In the genomic region with DNA sequence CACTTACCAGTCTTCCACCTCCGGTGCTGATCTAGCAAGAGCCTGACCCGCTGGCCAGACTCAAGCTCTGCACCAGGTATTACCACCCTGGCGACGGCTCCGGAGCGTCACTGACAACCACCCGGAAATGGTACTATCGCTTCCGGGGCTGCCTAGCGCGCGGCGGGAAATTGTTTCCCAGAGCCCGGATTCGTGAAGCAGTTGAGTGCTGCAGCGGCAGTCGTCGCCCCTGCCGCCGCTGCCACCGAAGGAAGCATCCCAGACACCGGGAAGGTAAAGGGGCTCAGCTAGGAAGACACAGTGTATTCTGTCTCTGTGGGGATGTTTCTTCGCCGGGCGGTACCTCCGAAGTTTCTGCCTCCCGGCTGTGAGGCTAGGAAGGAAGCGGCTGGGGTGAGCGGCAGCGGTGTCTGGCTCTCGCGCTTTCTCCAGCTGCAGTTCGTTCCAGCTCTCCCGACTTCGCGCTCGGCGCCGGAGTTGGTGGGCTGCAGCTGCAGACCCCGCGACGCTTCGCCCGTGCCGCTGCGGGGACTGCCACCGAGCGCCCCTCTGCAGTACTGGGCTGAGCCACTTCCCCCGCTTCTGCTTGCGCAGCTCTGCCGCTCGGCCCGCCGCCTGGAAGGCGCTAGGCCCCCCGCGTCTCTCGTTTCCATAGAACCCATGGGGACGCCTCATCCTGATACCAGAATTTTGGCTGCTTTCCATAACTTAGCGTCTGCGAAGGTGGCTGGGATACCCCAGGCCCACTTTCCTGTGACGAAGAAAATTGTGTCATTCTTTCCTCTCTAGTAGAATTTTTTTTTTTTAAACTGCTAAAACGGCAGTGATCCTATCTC, we compare ENCODE assay signal across 8 cellular contexts. TPM values are rescaled to one million over a fixed set of nuclear protein-coding genes. Genes with fewer than 3 reads are reported as not detected.
DNase-seq lines count a peak whose midpoint lies in the region; ATAC-seq, FAIRE-seq and TF ChIP-seq lines count a peak whose summit lies in the region.

A gene with protein sequence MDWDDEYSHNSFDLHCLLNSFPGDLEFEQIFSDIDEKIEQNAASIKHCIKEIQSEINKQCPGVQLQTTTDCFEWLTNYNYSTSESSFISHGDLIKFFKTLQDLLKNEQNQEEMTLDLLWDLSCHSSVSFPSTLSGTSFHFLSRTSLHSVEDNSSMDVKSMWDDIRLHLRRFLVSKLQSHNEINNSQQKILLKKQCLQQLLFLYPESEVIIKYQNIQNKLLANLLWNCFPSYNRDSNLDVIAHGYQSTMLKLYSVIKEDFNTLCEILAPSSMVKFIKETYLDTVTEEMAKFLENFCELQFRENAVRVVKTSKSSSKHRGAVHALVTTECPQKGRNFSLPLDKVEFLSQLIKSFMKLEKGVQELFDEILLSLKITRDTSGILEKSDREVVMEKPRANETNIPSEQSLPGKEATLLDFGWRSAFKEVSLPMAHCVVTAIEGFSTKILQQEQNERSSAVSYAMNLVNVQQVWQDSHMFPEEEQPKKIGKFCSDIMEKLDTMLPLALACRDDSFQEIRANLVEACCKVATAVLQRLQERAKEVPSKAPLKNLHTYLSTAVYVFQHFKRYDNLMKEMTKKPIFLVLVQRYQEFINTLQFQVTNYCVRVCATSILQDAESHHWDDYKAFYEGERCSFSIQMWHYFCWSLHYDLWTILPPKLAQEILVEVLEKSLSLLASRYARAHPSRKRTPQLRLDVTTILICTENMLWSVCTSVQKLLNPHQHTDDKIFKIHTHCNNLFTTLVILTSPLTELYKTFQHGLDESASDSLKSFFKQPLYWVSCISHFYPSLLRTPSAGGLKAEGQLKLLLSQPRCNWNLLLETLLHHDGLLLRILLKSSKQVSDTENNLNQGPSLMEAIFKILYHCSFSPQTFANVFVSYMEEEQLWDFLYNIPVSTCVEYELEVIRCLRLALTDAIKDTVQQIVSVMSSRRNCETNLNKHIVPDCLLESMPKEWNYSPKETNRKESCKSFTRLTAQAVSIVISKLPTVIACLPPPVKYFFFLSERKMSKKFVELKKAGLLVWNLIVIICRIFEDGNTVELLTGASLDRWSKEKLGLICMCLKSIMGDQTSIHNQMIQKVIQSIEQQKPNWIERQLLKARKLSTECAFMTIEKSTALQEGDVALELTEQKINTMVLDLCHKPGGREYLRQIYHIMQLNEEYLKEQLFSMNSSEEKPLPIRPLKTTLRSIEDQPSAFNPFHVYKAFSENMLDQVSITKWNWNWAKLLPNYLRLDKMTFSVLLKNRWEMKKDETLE (N-terminal part only) (minus strand): TSS at position 112 of the 836 bp plus-strand sequence. CDS start 81,478 bp downstream, outside the sequence.
A gene (plus strand): TSS at position 177 of the 836 bp plus-strand sequence. CDS start 10,142 bp downstream, outside the sequence.

- H3K4me1 Mint-ChIP-seq in astrocyte (ENCODE audit: low read depth, unreplicated experiment) = peaks cover 15% of the 10 kb centered on the region

- H3K4me1 ChIP-seq in astrocyte (ENCODE audit: insufficient read depth, low read length) = peaks cover 10% of the 10 kb centered on the region
- H3K4me1 ChIP-seq in hepatocyte (ENCODE audit: insufficient read depth) = peaks cover 16% of the 10 kb centered on the region
- no peaks in the 10 kb centered on the region for H3K4me1 ChIP-seq in rectal smooth muscle tissue (ENCODE audit: control insufficient read depth, insufficient read depth, low read length)
- no peaks in the 10 kb centered on the region for H3K4me1 ChIP-seq in aorta (ENCODE audit: control insufficient read depth in 1 of 2, insufficient read depth in 2 of 2, low read length in 2 of 2)

- H3K27ac ChIP-seq in astrocyte (ENCODE audit: low read depth, low read length) (peak within 1 kb of the TSS; percentile 78), hepatocyte (peak within 1 kb of the TSS; percentile 78), rectal smooth muscle tissue (ENCODE audit: low read depth, low read length) (peak within 1 kb of the TSS; percentile 2), aorta (ENCODE audit: low read depth in 1 of 2, low read length in 2 of 2) (no peak within 1 kb of the TSS)

- H2AFZ ChIP-seq in astrocyte (ENCODE audit: low read depth, low read length) (peak within 1 kb of the TSS; percentile 100), hepatocyte (peak within 1 kb of the TSS; percentile 85)

- WGBS in hepatocyte (ENCODE audit: low lambda C conversion rate, missing lambda C conversion rate) = under 1% methylated on average over 63 of the region's 63 CpGs
- WGBS in aorta, 2 donors = 0 to 1% methylated on average over 57 to 63 of the region's 63 CpGs

- H3K36me3 ChIP-seq in astrocyte (ENCODE audit: insufficient read depth, low read length) (no peaks in the 10 kb centered on the region), hepatocyte (replicated peaks; ENCODE audit: insufficient read depth, low read depth) (no peaks in the 10 kb centered on the region), rectal smooth muscle tissue (ENCODE audit: control insufficient read depth, insufficient read depth, low read length) (no peaks in the 10 kb centered on the region), aorta (ENCODE audit: control insufficient read depth in 1 of 2, insufficient read depth in 2 of 2, low read length in 1 of 2) (no peaks in the 10 kb centered on the region)

- intact Hi-C loops in aorta (cut with DNase I) = no loop called here

- H3K9me3 ChIP-seq in astrocyte (ENCODE audit: insufficient read depth, low read depth, low read length) = no peaks in the 10 kb centered on the region
- H3K9me3 ChIP-seq in hepatocyte (ENCODE audit: low read depth) = no peaks in the 10 kb centered on the region
- no peaks in the 10 kb centered on the region for H3K9me3 ChIP-seq in aorta (ENCODE audit: control insufficient read depth, low read length)

- DNase-seq in NCI-H1694 treated with DMSO at 0.1 percent for 48 hours (lab: John Stamatoyannopoulos, UW) = peak; percentile 56
- DNase-seq in T-helper 2 cell = peak; percentile 67 to 91 (median 78)
- peak; percentile 82 for DNase-seq in astrocyte (ENCODE audit: low read depth)
- peak; percentile 94 for DNase-seq in hepatocyte (ENCODE audit: low spot score)
- DNase-seq in aorta = peak; percentile 91 to 95

- peak within 1 kb of the TSS; percentile 94 for H3K27ac Mint-ChIP-seq in astrocyte (ENCODE audit: unreplicated experiment)

- H3K27me3 Mint-ChIP-seq in astrocyte (ENCODE audit: low read depth, unreplicated experiment) = no peaks in the 10 kb centered on the region

- no peaks in the 10 kb centered on the region for H3K9me2 ChIP-seq in hepatocyte (replicated peaks; ENCODE audit: insufficient read depth)

- H3K79me2 ChIP-seq in astrocyte (ENCODE audit: insufficient read depth, low read length) = peaks cover 67% of the 10 kb centered on the region
- peaks cover 51% of the 10 kb centered on the region for H3K79me2 ChIP-seq in hepatocyte

- H3K4me2 ChIP-seq in astrocyte (ENCODE audit: low read length) (peak within 1 kb of the TSS; percentile 99), hepatocyte (peak within 1 kb of the TSS; percentile 78)

- H3K27me3 ChIP-seq in astrocyte (ENCODE audit: insufficient read depth, low read length) = no peaks in the 10 kb centered on the region
- H3K27me3 ChIP-seq in hepatocyte = no peaks in the 10 kb centered on the region
- H3K27me3 ChIP-seq in rectal smooth muscle tissue (ENCODE audit: control insufficient read depth, insufficient read depth, low read length) = no peaks in the 10 kb centered on the region
- no peaks in the 10 kb centered on the region for H3K27me3 ChIP-seq in aorta (ENCODE audit: control insufficient read depth in 1 of 2, insufficient read depth in 2 of 2, low read length in 1 of 2)

- H3K4me3 ChIP-seq in astrocyte (ENCODE audit: insufficient read depth, low read depth, low read length) = peak within 1 kb of the TSS; percentile 99
- H3K4me3 ChIP-seq in hepatocyte = peak within 1 kb of the TSS; percentile 97
- peak within 1 kb of the TSS; percentile 83 for H3K4me3 ChIP-seq in rectal smooth muscle tissue (ENCODE audit: low read length)
- peak within 1 kb of the TSS; percentile 37 to 90 for H3K4me3 ChIP-seq in aorta (ENCODE audit: low read length in 2 of 2)

- peak within 1 kb of the TSS; percentile 88 for H3K9ac ChIP-seq in astrocyte (ENCODE audit: low read length)
- H3K9ac ChIP-seq in rectal smooth muscle tissue (ENCODE audit: low read length) = no peak within 1 kb of the TSS

- ATAC-seq in GM18498 (IDR thresholded peaks at IDR 0.05; ENCODE audit: unreplicated experiment) (peak; percentile 97), HG02885 (IDR thresholded peaks at IDR 0.05; ENCODE audit: poor library complexity, unreplicated experiment) (peak; percentile 96), aorta (ENCODE audit: low FRiP score) (peak; percentile 97)

- H3K36me3 Mint-ChIP-seq in astrocyte (ENCODE audit: low read depth, unreplicated experiment) = no peaks in the 10 kb centered on the region

- H3K4me3 Mint-ChIP-seq in astrocyte (ENCODE audit: unreplicated experiment) = peak within 1 kb of the TSS; percentile 91

- H4K20me1 ChIP-seq in astrocyte (ENCODE audit: insufficient read depth, low read length) (no peaks in the 10 kb centered on the region), hepatocyte (ENCODE audit: insufficient read depth, poor library complexity, severe bottlenecking) (no peaks in the 10 kb centered on the region)

- FAIRE-seq in astrocyte (lab: Jason Lieb, UNC) = peak; percentile 20

- H3K9me3 Mint-ChIP-seq in astrocyte (ENCODE audit: unreplicated experiment) = no peaks in the 10 kb centered on the region

- TF ChIP-seq CTCF in astrocyte (IDR thresholded peaks at IDR 0.05; ENCODE audit: insufficient read depth, low read depth, low read length) (no peak), hepatocyte (IDR thresholded peaks at IDR 0.05; ENCODE audit: poor library complexity) (no peak)

RNA-seq across cellular contexts. Expression of the first gene that starts in this region (rescaled TPM):
- total RNA-seq in astrocyte = 2.5 and 2.9 TPM in 2 replicates
- total RNA-seq in hepatocyte = 4.5 and 4.9 TPM in 2 replicates
- 2.1 and 2.7 TPM in 2 replicates for polyA plus RNA-seq in hepatocyte
- total RNA-seq in aorta = 1 to 10 TPM; 3.7 to 4.3 TPM
- polyA plus RNA-seq in aorta = under 1 TPM in 1 of 2 donors, not detected in 1; 0.54 TPM

RNA-seq across cellular contexts. Expression of the second gene that starts in this region (rescaled TPM):
- total RNA-seq in astrocyte (4.0 and 5.3 TPM in 2 replicates), hepatocyte (5.5 and 9.0 TPM in 2 replicates), aorta (1 to 10 TPM; 3.9 to 6.1 TPM)
- polyA plus RNA-seq in hepatocyte (3.3 and 7.0 TPM in 2 replicates), aorta (1 to 10 TPM; 2.1 to 3.1 TPM)

Comparison
In these comparisons a context has a peak if more than half of its experiments do, and no peak if none do; other contexts are left out.
1. H3K27ac ChIP-seq: peak in astrocyte (single experiment), hepatocyte (single experiment) and rectal smooth muscle tissue (single experiment); none in aorta (0 of 2).
2. Peak in every context shown above with its lines, with median percentiles within 50 percentile points of each other: ATAC-seq, DNase-seq and H3K4me3 ChIP-seq.